Comparison of ENCODE assay signal across 8 cellular contexts in the genomic region with DNA sequence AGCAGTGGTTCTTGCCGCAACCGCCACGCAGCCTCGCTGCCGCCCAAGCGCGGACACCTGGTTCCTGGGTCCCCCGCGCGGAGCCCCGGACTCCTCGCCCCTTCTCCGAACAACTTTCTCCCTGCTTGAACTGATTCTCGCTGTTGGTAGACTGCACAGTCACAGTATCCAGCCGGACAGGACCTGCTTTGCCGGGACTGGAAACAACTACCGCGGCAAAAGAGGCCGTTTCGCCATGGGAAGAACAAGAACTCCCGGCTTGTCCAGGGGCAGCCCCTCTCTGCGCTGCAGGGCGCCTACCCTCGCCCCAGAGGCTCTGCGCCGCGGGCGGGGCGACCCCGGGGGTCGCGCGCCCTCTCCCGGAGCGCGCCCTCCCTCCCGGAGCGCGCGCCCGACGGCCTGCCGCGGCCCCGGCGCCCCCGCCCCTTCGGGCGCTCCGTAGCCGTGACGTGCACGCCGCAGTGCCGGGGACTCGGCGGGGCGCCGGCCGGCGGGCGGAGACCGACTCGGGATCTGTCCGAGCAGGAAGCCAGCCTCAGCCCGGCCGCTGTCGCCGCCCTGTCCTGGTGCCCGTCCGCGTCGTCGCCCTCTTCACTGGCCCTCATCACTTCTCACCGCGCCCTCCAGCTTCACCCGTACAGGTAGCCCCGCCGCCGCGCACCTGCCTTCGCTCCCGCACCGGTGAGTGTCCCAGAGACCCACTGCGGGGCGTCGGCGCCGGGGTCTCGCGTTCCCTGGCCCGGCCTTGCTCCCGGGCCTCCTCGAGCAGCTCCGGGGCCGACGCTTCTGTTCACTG. TPM values are rescaled to one million over a fixed set of nuclear protein-coding genes. Genes with fewer than 3 reads are reported as not detected.
DNase-seq lines count a peak whose midpoint lies in the region; ATAC-seq, FAIRE-seq and TF ChIP-seq lines count a peak whose summit lies in the region.

A gene (plus strand): TSS at position 497 of the 796 bp plus-strand sequence. CDS start 68,309 bp downstream, outside the sequence.

- H3K36me3 ChIP-seq in endothelial cell of umbilical vein (ENCODE audit: control insufficient read depth in 2 of 2, extremely low read depth in 1 of 2, insufficient read depth in 2 of 2, low read length in 2 of 2) (no peaks in the 10 kb centered on the region), mesodermal cell (ENCODE audit: control insufficient read depth, insufficient read depth, low read length) (no peaks in the 10 kb centered on the region)

- H3K9me3 ChIP-seq in endothelial cell of umbilical vein (replicated peaks; ENCODE audit: control insufficient read depth, insufficient read depth, low read length) (no peaks in the 10 kb centered on the region), mesodermal cell (ENCODE audit: control insufficient read depth, low read length) (no peaks in the 10 kb centered on the region)

- peaks cover 45% of the 10 kb centered on the region for H3K4me1 ChIP-seq in endothelial cell of umbilical vein (ENCODE audit: control insufficient read depth, extremely low read depth, insufficient read depth, low read length)
- peaks cover 12% of the 10 kb centered on the region for H3K4me1 ChIP-seq in mesodermal cell (ENCODE audit: control insufficient read depth, insufficient read depth, low read length, poor library complexity, severe bottlenecking)

- peak within 1 kb of the TSS; percentile 99 for H2AFZ ChIP-seq in endothelial cell of umbilical vein (ENCODE audit: low read depth, low read length)

- H3K27ac ChIP-seq in endothelial cell of umbilical vein (ENCODE audit: insufficient read depth, low read depth, low read length) (peak within 1 kb of the TSS; percentile 70), mesodermal cell (ENCODE audit: low read depth, low read length, severe bottlenecking) (peak within 1 kb of the TSS; percentile 78)

- peak; percentile 28 for DNase-seq in A172 (ENCODE audit: low spot score)
- DNase-seq in NCI-H226, result peak; percentile 37
- peak; percentile 45 for DNase-seq in activated CD8-positive, alpha-beta memory T cell treated with anti-CD3 and anti-CD28 coated beads, Interleukin-2, amount 50 U/mL, for 4 hours
- peak; percentile 66 for DNase-seq in endothelial cell of umbilical vein (ENCODE audit: low read depth, low spot score)
- DNase-seq in stimulated activated CD8-positive, alpha-beta memory T cell treated with anti-CD3 and anti-CD28 coated beads, Interleukin-7, amount 100 ng/mL, for 48 hours (ENCODE audit: extremely low read depth in 1 of 2, low read depth in 1 of 2), result peak; percentile 8 to 11

- TSS peak; percentile 48 for BruUV-seq in endothelial cell of umbilical vein (replicated peaks; lab: Mats Ljungman, UMichigan)

- dilution Hi-C loops in endothelial cell of umbilical vein (cut with MboI; ENCODE audit: extremely low pct_ligation_motif_present, low sequenced_read_pairs), result no loop called here

- H3K9ac ChIP-seq in endothelial cell of umbilical vein (replicated peaks; ENCODE audit: extremely low read depth, insufficient read depth, low read length), result peak within 1 kb of the TSS; percentile 84

- no peaks in the 10 kb centered on the region for H3K9me1 ChIP-seq in endothelial cell of umbilical vein (replicated peaks; ENCODE audit: control insufficient read depth, extremely low read depth, insufficient read depth, low read length)

- H3K4me3 ChIP-seq in endothelial cell of umbilical vein (replicated peaks in 1 of 3; ENCODE audit: insufficient read depth in 1 of 3, low read depth in 1 of 3, low read length in 3 of 3) (peak within 1 kb of the TSS; percentile 83 to 97 (median 96)), mesodermal cell (ENCODE audit: extremely low read depth, insufficient read depth, low read length, poor library complexity, severe bottlenecking) (peak within 1 kb of the TSS; percentile 86)

- WGBS in mesodermal cell (ENCODE audit: insufficient coverage in 2 of 2), 2 experiments, result 0% methylated on average over 51 to 78 of the region's 97 CpGs

- FAIRE-seq in endothelial cell of umbilical vein (lab: Jason Lieb, UNC), result no peak

- TF ChIP-seq POLR2A in endothelial cell of umbilical vein (IDR thresholded peaks at IDR 0.05; ENCODE audit: low read depth, low read length), result peak; percentile 86

- peak within 1 kb of the TSS; percentile 92 for H3K4me2 ChIP-seq in endothelial cell of umbilical vein (ENCODE audit: insufficient read depth, low read length)

- ATAC-seq in GM18508 (IDR thresholded peaks at IDR 0.05; ENCODE audit: insufficient read depth, unreplicated experiment) (peak; percentile 38), HG02943 (IDR thresholded peaks at IDR 0.05; ENCODE audit: low read depth, unreplicated experiment) (peak; percentile 66)

- peaks cover 41% of the 10 kb centered on the region for H3K79me2 ChIP-seq in endothelial cell of umbilical vein (ENCODE audit: control insufficient read depth, insufficient read depth, low read length)

- intact Hi-C loops in endothelial cell of umbilical vein (cut with micrococcal nuclease), result loop anchor here (2.0 kb wide), 2 partner anchors 30 to 102 kb away; no protein-coding TSS in a partner anchor

- CTCF ChIA-PET in endothelial cell of umbilical vein (lab: Charles Lee), result no interaction called here

- POLR2A ChIA-PET in endothelial cell of umbilical vein (lab: Charles Lee), result interaction anchor here (0.6 to 1.0 kb wide), 2 partner anchors 18 to 22 kb away, joined by 3 to 4 read pairs; no protein-coding TSS in a partner anchor

- no peaks in the 10 kb centered on the region for H4K20me1 ChIP-seq in endothelial cell of umbilical vein (replicated peaks; ENCODE audit: control insufficient read depth, extremely low read depth, insufficient read depth, low read length)

- TF ChIP-seq CTCF in endothelial cell of umbilical vein (IDR thresholded peaks at IDR 0.05; ENCODE audit: extremely low read depth in 1 of 2, insufficient read depth in 1 of 2, low read depth in 1 of 2, low read length in 2 of 2), result no peak

- no peaks in the 10 kb centered on the region for H3K27me3 ChIP-seq in endothelial cell of umbilical vein (ENCODE audit: control insufficient read depth in 2 of 2, insufficient read depth in 2 of 2, low read length in 2 of 2)

TF ChIP-seq in endothelial cell of umbilical vein, 7 proteins besides CTCF, POLR2A, EP300 and RAD21:
- no peak for TF ChIP-seq JUN (IDR thresholded peaks at IDR 0.05; ENCODE audit: borderline replicate concordance, insufficient read depth, insufficient read length, low read depth)
- TF ChIP-seq POLR2AphosphoS5 (IDR thresholded peaks at IDR 0.05; ENCODE audit: insufficient read depth, low read depth, low read length), result peak; percentile 94

RNA-seq across cellular contexts. Expression of the gene that starts here (rescaled TPM):
- 9.4 and 10.0 TPM in 2 replicates for total RNA-seq in A172 (2014; rRNA removed; shearing (Covaris generic))
- 68.0 and 75.0 TPM in 2 replicates for total RNA-seq in endothelial cell of umbilical vein
- 12.5 and 15.5 TPM in 2 replicates for polyA plus RNA-seq in endothelial cell of umbilical vein
- polyA plus RNA-seq in endothelial cell of umbilical vein (2011; cell fraction: cytosol; rRNA removed), result 15.0 TPM in 2 replicates
- 61.4 and 64.3 TPM in 2 replicates for polyA plus RNA-seq in endothelial cell of umbilical vein (2011; cell fraction: nucleus; rRNA removed)
- polyA plus RNA-seq in endothelial cell of umbilical vein (2012), result 49.4 and 53.5 TPM in 2 replicates
- 28.1 and 31.3 TPM in 2 replicates for polyA minus RNA-seq in endothelial cell of umbilical vein
- 3.9 TPM for polyA minus RNA-seq in endothelial cell of umbilical vein (2011; cell fraction: cytosol; rRNA and poly(A)+ RNA removed)
- polyA minus RNA-seq in endothelial cell of umbilical vein (2011; cell fraction: nucleus; rRNA and poly(A)+ RNA removed), result 59.2 and 74.8 TPM in 2 replicates
- polyA plus RNA-seq in mesodermal cell (2013, experiment 1 of 2), result 44.1 TPM
- polyA plus RNA-seq in mesodermal cell (2013, experiment 2 of 2), result 53.2 TPM

Comparison
In these comparisons a context has a peak if more than half of its experiments do, and no peak if none do; other contexts are left out.
1. Peak in every context shown above with its lines: DNase-seq, ATAC-seq, H3K4me3 ChIP-seq and H3K27ac ChIP-seq.
2. DNase-seq: peak in every context shown above with its lines; median percentile 66 in endothelial cell of umbilical vein; 45 in activated CD8-positive, alpha-beta memory T cell treated with anti-CD3 and anti-CD28 coated beads, Interleukin-2, amount 50 U/mL, for 4 hours; 37 in NCI-H226; 28 in A172; 10 in stimulated activated CD8-positive, alpha-beta memory T cell treated with anti-CD3 and anti-CD28 coated beads, Interleukin-7, amount 100 ng/mL, for 48 hours.